Comparison of ENCODE assay signal across 2 cellular contexts in genomic region chr5:54091416-54092130, GRCh38.
TF ChIP-seq lines count a peak whose summit lies in the region.

No MANE protein-coding gene starts in this region.

TF ChIP-seq in IMR-90, 13 proteins besides CTCF, POLR2A, EP300 and RAD21:
- TF ChIP-seq MXI1 (IDR thresholded peaks at IDR 0.05; ENCODE audit: borderline replicate concordance, low read depth, low read length) = no peak
- TF ChIP-seq MAFK (IDR thresholded peaks at IDR 0.05; ENCODE audit: low read depth, low read length) = no peak
- TF ChIP-seq FOS (IDR thresholded peaks at IDR 0.05; ENCODE audit: low read depth, low read length) = no peak
- TF ChIP-seq MAZ (IDR thresholded peaks at IDR 0.05; ENCODE audit: borderline replicate concordance, low read depth, low read length) = no peak
TF ChIP-seq in IMR-90: peak in this region for 0.

TF ChIP-seq in SK-N-SH, 30 proteins besides CTCF, POLR2A, EP300 and RAD21:
- TF ChIP-seq NFIC (IDR thresholded peaks at IDR 0.05; ENCODE audit: borderline replicate concordance) (0 out of 2 replicates have a peak, but pooled peaks have one; percentile 36), ZBTB33 (IDR thresholded peaks at IDR 0.05; ENCODE audit: borderline replicate concordance, low read depth) (no peak)
TF ChIP-seq in SK-N-SH: peak in this region for 1.
